In the genomic region with DNA sequence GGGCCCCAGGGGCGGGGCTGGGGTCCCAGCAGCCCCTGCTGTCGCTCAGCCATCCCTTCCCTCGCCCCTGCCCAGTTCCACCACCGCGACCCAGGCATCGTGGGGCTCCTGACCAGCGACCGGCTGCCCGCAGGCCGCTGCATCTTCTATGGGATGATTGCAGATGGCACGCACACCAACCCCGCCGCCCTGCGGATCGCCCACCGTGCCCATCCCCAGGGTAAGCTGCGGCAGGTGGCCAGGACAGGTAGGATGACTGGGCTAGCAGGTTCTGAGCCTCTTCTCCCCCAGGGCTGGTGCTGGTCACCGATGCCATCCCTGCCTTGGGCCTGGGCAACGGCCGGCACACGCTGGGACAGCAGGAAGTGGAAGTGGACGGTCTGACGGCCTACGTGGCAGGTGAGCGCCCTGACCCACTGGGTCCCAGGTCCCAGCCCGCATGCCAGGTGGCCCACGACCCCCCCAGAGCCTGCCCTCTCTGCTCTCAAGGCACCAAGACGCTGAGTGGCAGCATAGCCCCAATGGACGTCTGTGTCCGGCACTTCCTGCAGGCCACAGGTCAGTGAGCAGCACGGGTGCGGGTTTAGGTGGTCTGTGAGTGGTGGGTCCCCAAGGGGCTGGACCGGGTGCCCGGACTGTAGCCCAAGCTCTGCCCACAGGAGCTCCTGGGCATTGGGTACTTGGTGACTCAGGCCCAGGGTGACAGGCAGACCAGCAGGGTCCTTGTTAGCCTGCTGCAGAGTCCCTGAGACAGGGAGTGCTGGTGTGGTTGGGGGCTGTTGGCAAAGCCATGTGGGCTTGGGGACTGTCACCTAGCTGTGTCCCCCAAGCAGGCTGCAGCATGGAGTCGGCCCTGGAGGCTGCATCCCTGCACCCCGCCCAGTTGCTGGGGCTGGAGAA, we compare ENCODE assay signal across 1 cellular context.
TF ChIP-seq lines count a peak whose summit lies in the region.

No MANE protein-coding gene starts in this region.

TF ChIP-seq in GM12878, 131 proteins besides CTCF, POLR2A, EP300 and RAD21:
- TF ChIP-seq PAX8 (IDR thresholded peaks at IDR 0.05): no peak
- TF ChIP-seq ZNF622 (IDR thresholded peaks at IDR 0.05): no peak
- TF ChIP-seq NR2C1 (IDR thresholded peaks at IDR 0.05): no peak
- no peak for TF ChIP-seq RCOR1 (conservative IDR thresholded peaks at IDR 0.05; ENCODE audit: low read depth, low read length)
- TF ChIP-seq, protein P1, sequence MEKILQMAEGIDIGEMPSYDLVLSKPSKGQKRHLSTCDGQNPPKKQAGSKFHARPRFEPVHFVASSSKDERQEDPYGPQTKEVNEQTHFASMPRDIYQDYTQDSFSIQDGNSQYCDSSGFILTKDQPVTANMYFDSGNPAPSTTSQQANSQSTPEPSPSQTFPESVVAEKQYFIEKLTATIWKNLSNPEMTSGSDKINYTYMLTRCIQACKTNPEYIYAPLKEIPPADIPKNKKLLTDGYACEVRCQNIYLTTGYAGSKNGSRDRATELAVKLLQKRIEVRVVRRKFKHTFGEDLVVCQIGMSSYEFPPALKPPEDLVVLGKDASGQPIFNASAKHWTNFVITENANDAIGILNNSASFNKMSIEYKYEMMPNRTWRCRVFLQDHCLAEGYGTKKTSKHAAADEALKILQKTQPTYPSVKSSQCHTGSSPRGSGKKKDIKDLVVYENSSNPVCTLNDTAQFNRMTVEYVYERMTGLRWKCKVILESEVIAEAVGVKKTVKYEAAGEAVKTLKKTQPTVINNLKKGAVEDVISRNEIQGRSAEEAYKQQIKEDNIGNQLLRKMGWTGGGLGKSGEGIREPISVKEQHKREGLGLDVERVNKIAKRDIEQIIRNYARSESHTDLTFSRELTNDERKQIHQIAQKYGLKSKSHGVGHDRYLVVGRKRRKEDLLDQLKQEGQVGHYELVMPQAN (conservative IDR thresholded peaks at IDR 0.05): no peak
- TF ChIP-seq MEF2B (IDR thresholded peaks at IDR 0.05; ENCODE audit: partially characterized antibody, poor library complexity, severe bottlenecking): no peak
- no peak for TF ChIP-seq JUND (IDR thresholded peaks at IDR 0.05; ENCODE audit: low read depth, low read length)
- no peak for TF ChIP-seq SIX5 (IDR thresholded peaks at IDR 0.05; ENCODE audit: low read depth, low read length, severe bottlenecking)
- TF ChIP-seq POLR2AphosphoS5 (IDR thresholded peaks at IDR 0.05; ENCODE audit: low read length): no peak
- no peak for TF ChIP-seq FOXM1 (IDR thresholded peaks at IDR 0.05; ENCODE audit: low read depth, low read length)
- TF ChIP-seq TBL1XR1 (IDR thresholded peaks at IDR 0.05; ENCODE audit: low read depth, low read length): no peak
- TF ChIP-seq, protein P2, sequence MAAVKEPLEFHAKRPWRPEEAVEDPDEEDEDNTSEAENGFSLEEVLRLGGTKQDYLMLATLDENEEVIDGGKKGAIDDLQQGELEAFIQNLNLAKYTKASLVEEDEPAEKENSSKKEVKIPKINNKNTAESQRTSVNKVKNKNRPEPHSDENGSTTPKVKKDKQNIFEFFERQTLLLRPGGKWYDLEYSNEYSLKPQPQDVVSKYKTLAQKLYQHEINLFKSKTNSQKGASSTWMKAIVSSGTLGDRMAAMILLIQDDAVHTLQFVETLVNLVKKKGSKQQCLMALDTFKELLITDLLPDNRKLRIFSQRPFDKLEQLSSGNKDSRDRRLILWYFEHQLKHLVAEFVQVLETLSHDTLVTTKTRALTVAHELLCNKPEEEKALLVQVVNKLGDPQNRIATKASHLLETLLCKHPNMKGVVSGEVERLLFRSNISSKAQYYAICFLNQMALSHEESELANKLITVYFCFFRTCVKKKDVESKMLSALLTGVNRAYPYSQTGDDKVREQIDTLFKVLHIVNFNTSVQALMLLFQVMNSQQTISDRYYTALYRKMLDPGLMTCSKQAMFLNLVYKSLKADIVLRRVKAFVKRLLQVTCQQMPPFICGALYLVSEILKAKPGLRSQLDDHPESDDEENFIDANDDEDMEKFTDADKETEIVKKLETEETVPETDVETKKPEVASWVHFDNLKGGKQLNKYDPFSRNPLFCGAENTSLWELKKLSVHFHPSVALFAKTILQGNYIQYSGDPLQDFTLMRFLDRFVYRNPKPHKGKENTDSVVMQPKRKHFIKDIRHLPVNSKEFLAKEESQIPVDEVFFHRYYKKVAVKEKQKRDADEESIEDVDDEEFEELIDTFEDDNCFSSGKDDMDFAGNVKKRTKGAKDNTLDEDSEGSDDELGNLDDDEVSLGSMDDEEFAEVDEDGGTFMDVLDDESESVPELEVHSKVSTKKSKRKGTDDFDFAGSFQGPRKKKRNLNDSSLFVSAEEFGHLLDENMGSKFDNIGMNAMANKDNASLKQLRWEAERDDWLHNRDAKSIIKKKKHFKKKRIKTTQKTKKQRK (IDR thresholded peaks at IDR 0.05; ENCODE audit: low read depth, low read length): no peak
- no peak for TF ChIP-seq FOS (IDR thresholded peaks at IDR 0.05; ENCODE audit: borderline replicate concordance, extremely low read depth, insufficient read length)
- TF ChIP-seq PML (IDR thresholded peaks at IDR 0.05; ENCODE audit: low read length): no peak
- no peak for TF ChIP-seq TAF1 (IDR thresholded peaks at IDR 0.05; ENCODE audit: borderline replicate concordance, low read depth, low read length)
